Comparison of ENCODE assay signal across 14 cellular contexts in the genomic region with DNA sequence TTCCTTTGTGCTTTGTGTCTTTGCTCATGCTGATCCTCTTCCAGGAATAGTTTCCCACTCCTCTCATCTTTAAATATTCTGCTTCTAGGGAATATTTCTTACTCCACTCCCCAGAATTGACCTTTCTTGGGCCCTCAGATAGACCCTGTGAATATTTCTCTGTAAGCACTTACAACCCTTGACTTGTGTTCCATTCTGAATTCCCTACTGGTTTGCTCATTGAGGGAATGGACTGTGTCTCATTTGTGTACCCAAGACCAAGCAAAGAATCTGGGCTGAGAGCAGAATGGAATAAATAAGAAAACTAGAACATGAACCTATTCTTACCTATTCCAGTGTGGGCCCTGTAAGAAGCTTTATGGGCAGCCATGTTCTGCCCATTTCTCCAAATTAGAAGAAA.
A peak's percentile ranks its signal among the peaks of the same experiment; 100 is the strongest.
DNase-seq lines count a peak whose midpoint lies in the region; ATAC-seq and TF ChIP-seq lines count a peak whose summit lies in the region.
"Had no signal": no experiment of that assay in that cellular context is flagged by ENCODE, and none has a peak within 500 bp of the region (broad histone marks: within the 10 kb centered on the region; RNA-seq: fewer than 3 reads in every experiment).

No MANE protein-coding gene starts in this region.

- H3K27ac Mint-ChIP-seq in Calu3 (ENCODE audit: unreplicated experiment), result peak overlapping the region; percentile 94
- H3K27ac Mint-ChIP-seq: memory B cell; T-helper 1 cell treated with Interleukin-12 subunit alpha and Interleukin-12 subunit beta and Interleukin-4 antibody, amounts not matched to agents 30 μg/mL and 1 μg/mL, for 36 hours; WTC11 had no signal

- peaks cover 0 to 27% (median 12%) of the 10 kb centered on the region in 6 donors for H3K4me1 ChIP-seq in spleen

- peak overlapping the region in 7 of 8 donors; percentile 62 to 76 (median 71) for H3K27ac ChIP-seq in spleen

- no peaks in the 10 kb centered on the region for H3K27me3 ChIP-seq in spleen (replicated peaks in 1 of 7)

- ATAC-seq in stimulated activated naive CD8-positive, alpha-beta T cell treated with anti-CD3 and anti-CD28 coated beads, Interleukin-15, Interleukin-2, amounts not matched to agents 100 U/mL and 50 U/mL, for 24 hours, result no peak
- ATAC-seq: WTC11 had no signal

- TF ChIP-seq CTCF in Calu3 (IDR thresholded peaks at IDR 0.05; ENCODE audit: unreplicated experiment) (no peak), spleen (IDR thresholded peaks at IDR 0.05 in 8 of 11, conservative IDR thresholded peaks at IDR 0.05 in 3 of 11) (no peak)

- H3K9me3 Mint-ChIP-seq in Calu3 (ENCODE audit: low read depth, unreplicated experiment), result no peaks in the 10 kb centered on the region

- peak overlapping the region; percentile 31 for H3K4me3 Mint-ChIP-seq in Calu3 (ENCODE audit: low read depth, unreplicated experiment)
- H3K4me3 Mint-ChIP-seq: memory B cell; T-helper 1 cell treated with Interleukin-12 subunit alpha and Interleukin-12 subunit beta and Interleukin-4 antibody, amounts not matched to agents 30 μg/mL and 1 μg/mL, for 36 hours; WTC11 had no signal

- H3K36me3 Mint-ChIP-seq in Calu3 (ENCODE audit: insufficient read depth, unreplicated experiment), result peaks cover 11% of the 10 kb centered on the region

- TF ChIP-seq POLR2A in spleen (IDR thresholded peaks at IDR 0.05), result no peak

- H3K4me1 Mint-ChIP-seq in Calu3 (ENCODE audit: low read depth, unreplicated experiment), result peaks cover 48% of the 10 kb centered on the region
- H3K4me1 Mint-ChIP-seq: memory B cell had no signal

- H3K27me3 Mint-ChIP-seq in Calu3 (ENCODE audit: unreplicated experiment), result no peaks in the 10 kb centered on the region
- H3K27me3 Mint-ChIP-seq: memory B cell had no signal

- no peak for DNase-seq in Calu3
- peak; percentile 42 for DNase-seq in amniotic epithelial cell (ENCODE audit: low read depth)
- DNase-seq in iris pigment epithelial cell (ENCODE audit: low read depth), result peak; percentile 42
- DNase-seq in spleen, result no peak
- no peak for DNase-seq in stimulated activated naive CD8-positive, alpha-beta T cell treated with anti-CD3 and anti-CD28 coated beads, Interleukin-15, Interleukin-2, amounts not matched to agents 100 U/mL and 50 U/mL, for 24 hours
- DNase-seq in hypothalamus (lab: John Stamatoyannopoulos, UW), result no peak
- DNase-seq in NCI-H2081 treated with DMSO at 0.1 percent for 48 hours (lab: John Stamatoyannopoulos, UW), result no peak
- no peak for DNase-seq in GF-D8 (lab: John Stamatoyannopoulos, UW)
- DNase-seq: activated CD8-positive, alpha-beta memory T cell treated with anti-CD3 and anti-CD28 coated beads for 24 hours; aorta; NCI-H1092 had no signal

- intact Hi-C loops in Calu3 (cut with micrococcal nuclease; ENCODE audit: unreplicated experiment) (no loop called here), spleen (cut with DNase I; ENCODE audit: low total_unique reads) (no loop called here)

- peaks cover 0 to 63% (median 7%) of the 10 kb centered on the region in 6 donors for H3K36me3 ChIP-seq in spleen

- H3K9me3 ChIP-seq in spleen, result peaks cover 0 to 31% (median 23%) of the 10 kb centered on the region in 8 donors

- CTCF ChIA-PET in Calu3 (lab: Charles Lee), result interaction anchor here (1.0 to 3.8 kb wide), 3 partner anchors 17 to 400 kb away, joined by 3 to 15 read pairs (median 5); no protein-coding TSS in a partner anchor

- H3K4me3 ChIP-seq in spleen, result no peak overlapping the region

- no TSS peak for BruUV-seq in Calu3 (replicated peaks; lab: Mats Ljungman, UMichigan)

Comparison
In these comparisons a context has a peak if more than half of its experiments do, and no peak if none do; other contexts are left out.
1. DNase-seq: peak in amniotic epithelial cell (single experiment) and iris pigment epithelial cell (single experiment); none in Calu3 (single experiment), spleen (single experiment), stimulated activated naive CD8-positive, alpha-beta T cell treated with anti-CD3 and anti-CD28 coated beads, Interleukin-15, Interleukin-2, amounts not matched to agents 100 U/mL and 50 U/mL, for 24 hours (single experiment), hypothalamus (0 of 51), NCI-H2081 treated with DMSO at 0.1 percent for 48 hours (single experiment) and GF-D8 (single experiment).